Comparison of ENCODE assay signal across 17 cellular contexts in the genomic region with DNA sequence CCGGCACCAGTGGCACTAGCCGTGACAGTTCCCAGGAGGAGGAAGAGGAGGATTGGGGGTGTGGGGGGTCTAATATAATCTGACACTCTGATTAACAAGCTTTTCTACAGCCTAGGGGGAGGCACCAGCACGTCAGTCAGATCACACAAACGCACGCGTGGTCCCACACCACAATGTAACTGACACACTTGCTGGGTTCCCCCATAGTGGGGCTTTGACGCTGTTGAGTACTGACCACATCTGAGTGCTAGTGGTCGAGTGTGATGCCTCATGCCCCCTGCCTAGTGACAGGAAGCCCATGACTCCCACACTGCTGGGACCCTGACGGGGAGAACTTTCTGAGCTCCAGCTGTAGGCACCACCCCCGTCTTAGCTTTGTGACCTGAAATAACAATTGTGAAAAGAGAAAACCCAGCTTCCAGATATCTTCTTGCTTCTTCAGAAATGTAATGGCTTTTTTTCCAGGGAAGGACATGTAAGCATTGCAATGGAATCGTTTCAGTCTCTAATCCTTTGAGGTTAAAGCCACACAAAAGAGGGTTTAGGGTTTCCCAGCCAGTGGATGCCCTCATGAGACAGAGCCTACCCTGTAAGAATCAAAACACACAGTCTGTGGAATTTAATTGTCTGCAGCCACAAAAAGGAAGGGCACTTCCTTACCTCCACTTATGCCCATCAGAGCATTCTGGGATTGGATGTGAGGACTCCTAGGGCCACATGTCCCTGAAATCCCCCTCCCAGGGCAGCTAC.
"Had no signal": no experiment of that assay in that cellular context is flagged by ENCODE, and none has a peak within 500 bp of the region (broad histone marks: within the 10 kb centered on the region; RNA-seq: fewer than 3 reads in every experiment).

No MANE protein-coding gene starts in this region.

- H3K27ac ChIP-seq: dorsolateral prefrontal cortex, prostate gland, right atrium auricular region, sigmoid colon, suprapubic skin, transverse colon, vagina had no signal

- H3K27me3 ChIP-seq: right atrium auricular region, suprapubic skin, transverse colon, vagina had no signal

- H3K4me1 ChIP-seq: prostate gland, right atrium auricular region, sigmoid colon, suprapubic skin, transverse colon, vagina had no signal

- ATAC-seq: left lobe of liver; mucosa of descending colon; natural killer cell treated with Interleukin-12 subunit alpha and Interleukin-12 subunit beta and Interleukin-15 and Interleukin-18, amount 100 ng/mL, for 72 hours; stimulated activated memory B cell treated with anti-CD40 and anti-IgM and Interleukin-4, amounts not matched to agents 10 μg/mL and 1 μg/mL and 100 μg/mL, for 72 hours had no signal

- H3K4me3 ChIP-seq: dorsolateral prefrontal cortex, lung, mucosa of descending colon, prostate gland, right atrium auricular region, sigmoid colon, suprapubic skin, transverse colon, vagina had no signal

- H3K9me3 ChIP-seq: mucosa of descending colon, prostate gland, suprapubic skin, transverse colon, vagina had no signal

- DNase-seq: dorsolateral prefrontal cortex; effector CD4-positive, alpha-beta T cell; hypothalamus; mucosa of descending colon; naive B cell; sigmoid colon; stimulated activated CD4-positive, alpha-beta T cell treated with anti-CD3 and anti-CD28 coated beads, Interleukin-2, amount 100 ng/mL, for 24 hours; stimulated activated CD4-positive, alpha-beta T cell treated with anti-CD3 and anti-CD28 coated beads, Interleukin-4, amount 100 ng/mL, for 24 hours; transverse colon had no signal

- H3K36me3 ChIP-seq: prostate gland, right atrium auricular region, sigmoid colon, suprapubic skin, transverse colon, vagina had no signal
